Comparison of ENCODE assay signal across 2 cellular contexts in genomic region chr1:183025782-183026774, GRCh38.
TF ChIP-seq lines count a peak whose summit lies in the region.

No MANE protein-coding gene starts in this region.

TF ChIP-seq in HepG2, 621 proteins besides CTCF, POLR2A, EP300 and RAD21:
- no peak for TF ChIP-seq ZMAT5 (CRISPR knock-in tag; IDR thresholded peaks at IDR 0.05; ENCODE audit: borderline replicate concordance, low read depth)
- TF ChIP-seq THRA (CRISPR knock-in tag; IDR thresholded peaks at IDR 0.05; ENCODE audit: borderline replicate concordance), result peak; percentile 88
- TF ChIP-seq ZNF512 (CRISPR knock-in tag; IDR thresholded peaks at IDR 0.05), result no peak
- TF ChIP-seq RXRB (CRISPR knock-in tag; IDR thresholded peaks at IDR 0.05; ENCODE audit: borderline replicate concordance), result peak; percentile 72
- TF ChIP-seq FOXA1 (IDR thresholded peaks at IDR 0.05), result no peak
- peak; percentile 28; the same call in 1 of the 2 replicates for TF ChIP-seq FOXA1 (CRISPR knock-in tag; IDR thresholded peaks at IDR 0.05)
- peak; percentile 14; the same call in 1 of the 2 replicates for TF ChIP-seq RBFOX2 (IDR thresholded peaks at IDR 0.05; ENCODE audit: low read depth, low read length)
- 0 out of 2 replicates have a peak, but pooled peaks have one; percentile 20 for TF ChIP-seq KAT8 (CRISPR knock-in tag; IDR thresholded peaks at IDR 0.05)
- TF ChIP-seq ZNF354B (CRISPR knock-in tag; IDR thresholded peaks at IDR 0.05), result no peak
- no peak for TF ChIP-seq FIP1L1 (IDR thresholded peaks at IDR 0.05; ENCODE audit: borderline replicate concordance, insufficient read depth, low read depth, low read length)
- TF ChIP-seq SIX1 (CRISPR knock-in tag; IDR thresholded peaks at IDR 0.05; ENCODE audit: borderline replicate concordance), result peak; percentile 10; the same call in 1 of the 2 replicates
- TF ChIP-seq ZBTB26 (CRISPR knock-in tag; IDR thresholded peaks at IDR 0.05; ENCODE audit: borderline replicate concordance), result no peak
- TF ChIP-seq ZNF597 (CRISPR knock-in tag; IDR thresholded peaks at IDR 0.05), result no peak
- no peak for TF ChIP-seq RBM39 (IDR thresholded peaks at IDR 0.05; ENCODE audit: low read depth, low read length, poor library complexity, severe bottlenecking)
- no peak for TF ChIP-seq SIX4 (CRISPR knock-in tag; IDR thresholded peaks at IDR 0.05)

TF ChIP-seq in SK-N-SH treated with all-trans-retinoic acid at 6 μM for 48 hours, 23 proteins besides CTCF, POLR2A, EP300 and RAD21 (continued from another document):
- TF ChIP-seq POU6F1 (CRISPR knock-in tag; IDR thresholded peaks at IDR 0.05; ENCODE audit: borderline replicate concordance, low read depth), result peak; percentile 66; the same call in 1 of the 2 replicates
TF ChIP-seq in SK-N-SH treated with all-trans-retinoic acid at 6 μM for 48 hours: peak in this region for 1.
